Comparison of ENCODE assay signal across 14 cellular contexts in the genomic region with DNA sequence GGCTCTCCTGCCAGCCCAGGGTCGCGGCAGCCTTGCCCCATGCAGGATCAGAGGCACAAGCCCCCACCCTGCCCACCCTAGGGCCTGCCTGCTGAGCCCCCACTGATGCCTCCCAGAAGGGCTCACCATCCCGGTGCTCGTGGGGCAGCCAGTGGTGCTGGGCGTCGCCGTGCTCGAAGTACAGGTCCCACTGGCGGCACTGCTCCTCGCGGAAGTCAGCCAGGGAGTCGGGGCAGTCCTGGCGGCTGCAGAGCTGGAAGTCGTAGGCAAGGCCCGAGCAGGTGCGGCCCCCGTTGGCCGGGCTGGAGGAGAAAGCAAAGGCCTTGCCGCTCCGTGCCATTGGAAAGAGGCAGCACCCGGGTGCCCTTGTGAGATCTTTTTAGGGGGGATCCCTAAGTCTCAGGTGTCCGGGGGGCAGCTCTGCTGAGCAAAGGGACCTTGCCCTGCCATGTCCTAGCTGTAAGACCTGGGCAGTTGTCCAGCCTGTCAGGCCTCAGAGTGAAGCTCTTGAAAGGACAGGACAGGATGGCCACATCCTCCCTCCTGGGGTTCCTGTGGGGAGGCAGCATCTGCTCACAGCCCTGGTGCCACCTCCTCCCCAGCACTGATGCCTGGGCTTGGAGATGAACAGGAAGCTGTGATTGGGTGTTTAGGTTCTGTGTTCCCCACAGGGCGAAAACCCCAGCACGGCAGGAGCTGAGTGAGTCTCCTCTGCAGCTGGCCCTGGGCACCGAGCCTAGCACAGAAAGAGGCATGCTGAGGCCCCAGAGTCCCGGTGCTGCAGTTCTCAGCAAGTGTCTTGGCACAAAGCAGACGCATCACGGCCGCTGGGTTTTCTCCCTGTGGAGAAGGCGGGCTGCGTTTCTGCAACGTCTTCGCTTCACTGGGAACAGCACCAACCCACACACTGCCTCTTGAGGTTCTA.
"Had no signal": no experiment of that assay in that cellular context is flagged by ENCODE, and none has a peak within 500 bp of the region (broad histone marks: within the 10 kb centered on the region; RNA-seq: fewer than 3 reads in every experiment).

No MANE protein-coding gene starts in this region.

- H3K9me3 ChIP-seq: esophagus squamous epithelium had no signal

- H3K36me3 ChIP-seq: esophagus squamous epithelium, WERI-Rb-1 had no signal

- DNase-seq: activated CD4-positive, alpha-beta memory T cell treated with anti-CD3 and anti-CD28 coated beads, Interleukin-2, amount 10 ng/mL, durations not matched to agents 7 days and 5 days; activated CD4-positive, alpha-beta T cell treated with anti-CD3 and anti-CD28 coated beads for 36 hours; activated naive CD4-positive, alpha-beta T cell treated with anti-CD3 and anti-CD28 coated beads, Interleukin-2, amount 10 ng/mL, durations not matched to agents 7 days and 5 days; activated T-cell treated with anti-CD3 and anti-CD28 coated beads, Interleukin-2, amount 50 U/mL, for 24 hours; central memory CD4-positive, alpha-beta T cell; effector CD8-positive, alpha-beta T cell; esophagus squamous epithelium; hypothalamus; kidney glomerular epithelial cell; nephron progenitor cell; stimulated activated CD4-positive, alpha-beta T cell treated with anti-CD3 and anti-CD28 coated beads, Interleukin-2, amount 100 ng/mL, for 48 hours; stimulated activated naive CD4-positive, alpha-beta T cell; T-helper 17 cell; WERI-Rb-1 had no signal

- H3K27ac ChIP-seq: esophagus squamous epithelium, WERI-Rb-1 had no signal
